7 cellular contexts compared by ENCODE assay signal in the genomic region with DNA sequence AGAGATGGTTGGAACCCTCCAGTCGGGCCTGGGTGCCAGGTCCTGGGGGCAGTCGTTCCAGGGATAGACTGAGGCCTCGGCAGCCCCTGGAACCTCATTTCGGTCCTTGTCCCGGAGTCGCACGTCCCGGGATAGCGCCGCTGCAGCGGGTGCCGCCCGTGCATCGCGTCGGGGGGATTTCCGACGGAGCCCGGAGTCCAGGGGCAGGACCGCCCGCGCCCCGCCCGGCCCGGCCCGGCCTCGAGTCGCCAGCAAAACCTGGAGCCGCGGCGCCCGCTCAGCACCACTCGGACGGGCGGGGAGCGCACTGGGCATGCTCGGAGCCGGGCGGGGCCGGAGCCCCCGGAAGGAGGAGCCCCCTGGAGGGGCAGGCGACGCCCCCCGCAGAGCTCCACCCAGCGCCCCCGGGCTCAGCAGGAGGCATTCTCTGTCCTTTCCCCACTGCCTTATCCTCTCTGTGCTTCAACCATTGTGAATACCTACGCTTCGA. TPM values are rescaled to one million over a fixed set of nuclear protein-coding genes. Genes with fewer than 3 reads are reported as not detected.
A peak's percentile ranks its signal among the peaks of the same experiment; 100 is the strongest.
DNase-seq lines count a peak whose midpoint lies in the region; ATAC-seq and TF ChIP-seq lines count a peak whose summit lies in the region.

No MANE protein-coding gene starts in this region.

- H3K4me1 Mint-ChIP-seq in type B pancreatic cell (ENCODE audit: unreplicated experiment): no peaks in the 10 kb centered on the region
- peaks cover 10% of the 10 kb centered on the region for H3K4me1 Mint-ChIP-seq in CD4-positive, alpha-beta T cell (ENCODE audit: low read depth)

- H3K4me1 ChIP-seq in breast epithelium: peaks cover 0 to 4% of the 10 kb centered on the region in 2 donors

- H3K27me3 ChIP-seq in breast epithelium: no peaks in the 10 kb centered on the region
- peaks cover 59% of the 10 kb centered on the region for H3K27me3 ChIP-seq in CD4-positive, alpha-beta T cell (ENCODE audit: control insufficient read depth, insufficient read depth, low read length)

- H3K36me3 Mint-ChIP-seq in type B pancreatic cell: no peaks in the 10 kb centered on the region
- H3K36me3 Mint-ChIP-seq in CD4-positive, alpha-beta T cell (ENCODE audit: low read depth): no peaks in the 10 kb centered on the region

- no peak for DNase-seq in Jurkat, Clone E6-1 (ENCODE audit: low read depth, low spot score)
- peak; percentile 55 to 63 for DNase-seq in breast epithelium (ENCODE audit: low spot score in 2 of 2)
- DNase-seq in kidney glomerular epithelial cell (lab: John Stamatoyannopoulos, UW): peak; percentile 26
- no peak for DNase-seq in type B pancreatic cell (ENCODE audit: extremely low spot score, unreplicated experiment)
- no peak for DNase-seq in CD4-positive, alpha-beta T cell
- no peak for DNase-seq in T-helper 9 cell

- H3K9me3 Mint-ChIP-seq in type B pancreatic cell: no peaks in the 10 kb centered on the region
- H3K9me3 Mint-ChIP-seq in CD4-positive, alpha-beta T cell: no peaks in the 10 kb centered on the region

- H3K27ac Mint-ChIP-seq in type B pancreatic cell: no peak overlapping the region
- no peak overlapping the region for H3K27ac Mint-ChIP-seq in CD4-positive, alpha-beta T cell

- H3K9me3 ChIP-seq in breast epithelium: no peaks in the 10 kb centered on the region
- H3K9me3 ChIP-seq in CD4-positive, alpha-beta T cell (ENCODE audit: control insufficient read depth, low read length): no peaks in the 10 kb centered on the region

- peak overlapping the region; percentile 45 for H3K4me3 ChIP-seq in Jurkat, Clone E6-1 (ENCODE audit: low read length)
- peak overlapping the region; percentile 8 to 66 (median 54) for H3K4me3 ChIP-seq in breast epithelium

- ATAC-seq in HG02759 (IDR thresholded peaks at IDR 0.05; ENCODE audit: unreplicated experiment): no peak
- ATAC-seq in CD4-positive, alpha-beta T cell (ENCODE audit: poor library complexity): no peak

- TF ChIP-seq CTCF in breast epithelium (IDR thresholded peaks at IDR 0.05) (no peak), type B pancreatic cell (conservative IDR thresholded peaks at IDR 0.05) (no peak)
- TF ChIP-seq CTCF in CD4-positive, alpha-beta T cell (IDR thresholded peaks at IDR 0.05): no peak

- H3K27me3 Mint-ChIP-seq in type B pancreatic cell: peaks cover 84% of the 10 kb centered on the region
- H3K27me3 Mint-ChIP-seq in CD4-positive, alpha-beta T cell: peaks cover 68% of the 10 kb centered on the region

- intact Hi-C loops in breast epithelium (cut with DNase I; ENCODE audit: low total_unique reads): no loop called here
- intact Hi-C loops in CD4-positive, alpha-beta T cell (cut with DNase I, micrococcal nuclease): no loop called here

- H3K36me3 ChIP-seq in breast epithelium: no peaks in the 10 kb centered on the region

- CTCF ChIA-PET in CD4-positive, alpha-beta T cell (lab: Charles Lee): no interaction called here

- POLR2A ChIA-PET in CD4-positive, alpha-beta T cell (lab: Charles Lee): no interaction called here

- H3K4me3 Mint-ChIP-seq in type B pancreatic cell: peak overlapping the region; percentile 87
- no peak overlapping the region for H3K4me3 Mint-ChIP-seq in CD4-positive, alpha-beta T cell

- H3K27ac ChIP-seq in breast epithelium: peak overlapping the region; percentile 66 to 70
- H3K27ac ChIP-seq in CD4-positive, alpha-beta T cell (ENCODE audit: low read depth, low read length): no peak overlapping the region

- TF ChIP-seq POLR2A in breast epithelium (IDR thresholded peaks at IDR 0.05): no peak

RNA-seq across cellular contexts. Expression of gene PTPN3, which starts 1.6 kb away (rescaled TPM):
- polyA plus RNA-seq in Jurkat, Clone E6-1 (2012; ENCODE audit: insufficient read depth, insufficient read length): 6.0 TPM
- total RNA-seq in breast epithelium (10 to 100 TPM in 2 of 3 donors, 1 to 10 TPM in 1; 4.2 to 21.2 (median 14.4) TPM), type B pancreatic cell (ENCODE audit: low replicate concordance) (4.9 and 8.1 TPM in 2 replicates)
- total RNA-seq in CD4-positive, alpha-beta T cell: not detected

Comparison
In these comparisons a context has a peak if more than half of its experiments do, and no peak if none do; other contexts are left out.
1. DNase-seq: peak in breast epithelium (2 of 2) and kidney glomerular epithelial cell (single experiment); none in Jurkat, Clone E6-1 (single experiment), type B pancreatic cell (single experiment), CD4-positive, alpha-beta T cell (0 of 10) and T-helper 9 cell (single experiment).